Comparison of ENCODE assay signal across 10 cellular contexts in genomic region chr1:248821101-248821500, GRCh38. TPM values are rescaled to one million over a fixed set of nuclear protein-coding genes. Genes with fewer than 3 reads are reported as not detected.
DNase-seq lines count a peak whose midpoint lies in the region; ATAC-seq and TF ChIP-seq lines count a peak whose summit lies in the region.
"Had no signal": no experiment of that assay in that cellular context is flagged by ENCODE, and none has a peak within 500 bp of the region (broad histone marks: within the 10 kb centered on the region; RNA-seq: fewer than 3 reads in every experiment).

No MANE protein-coding gene starts in this region.

- peak overlapping the region; percentile 17 to 92; a peak in 3 of 4 replicates for H3K27ac ChIP-seq in SK-N-SH (ENCODE audit: low read depth in 2 of 2, low read length in 1 of 2)
- H3K27ac ChIP-seq in smooth muscle cell (ENCODE audit: low read depth), result peak overlapping the region; percentile 52

- ATAC-seq in HG02970 (IDR thresholded peaks at IDR 0.05; ENCODE audit: low FRiP score, unreplicated experiment), result no peak
- ATAC-seq in GM18502 (IDR thresholded peaks at IDR 0.05; ENCODE audit: poor library complexity, unreplicated experiment), result no peak

- H3K4me3 ChIP-seq in SK-N-SH (ENCODE audit: low read depth in 2 of 2, low read length in 1 of 2) (peak overlapping the region in 1 of 2 experiments; percentile 22; a peak in 1 of 4 replicates), smooth muscle cell (no peak overlapping the region)
- H3K4me3 ChIP-seq: tibial nerve had no signal

- H2AFZ ChIP-seq in SK-N-SH (ENCODE audit: low read depth) (no peak overlapping the region), smooth muscle cell (ENCODE audit: low read depth) (no peak overlapping the region)

- WGBS in SK-N-SH (ENCODE audit: low lambda C conversion rate), result 18% methylated on average over 2 of the region's 3 CpGs
- WGBS in smooth muscle cell (ENCODE audit: low lambda C conversion rate), result 53% methylated on average over 3 of the region's 3 CpGs

- H3K4me2 ChIP-seq in SK-N-SH (peak overlapping the region; percentile 81), smooth muscle cell (peak overlapping the region; percentile 47)

- H4K20me1 ChIP-seq in SK-N-SH (ENCODE audit: insufficient read depth) (peaks cover 6% of the 10 kb centered on the region; the same call in 1 of the 2 replicates), smooth muscle cell (ENCODE audit: low read depth) (peaks cover 73% of the 10 kb centered on the region)

- peak; percentile 3 for DNase-seq in activated CD4-positive, alpha-beta T cell treated with anti-CD3 and anti-CD28 coated beads for 1 hour
- DNase-seq in activated CD4-positive, alpha-beta T cell treated with anti-CD3 and anti-CD28 coated beads for 4 hours, result no peak
- DNase-seq in SK-N-SH (peak; percentile 13), fibroblast of peridontal ligament (ENCODE audit: extremely low read depth) (peak; percentile 58), smooth muscle cell (lab: John Stamatoyannopoulos, UW; ENCODE audit: unreplicated experiment) (no peak), Kasumi-1 (lab: John Stamatoyannopoulos, UW) (no peak)
- DNase-seq: activated naive CD4-positive, alpha-beta T cell treated with Interleukin-2 at 50 U/mL for 16 hours had no signal

- H3K79me2 ChIP-seq in SK-N-SH (ENCODE audit: insufficient read depth) (peaks cover 81% of the 10 kb centered on the region), smooth muscle cell (ENCODE audit: low read depth) (peaks cover 63% of the 10 kb centered on the region)

- H3K9ac ChIP-seq in SK-N-SH (peak overlapping the region; percentile 64), smooth muscle cell (ENCODE audit: low read depth) (no peak overlapping the region)

- peaks cover 14 to 36% of the 10 kb centered on the region in 2 experiments for H3K36me3 ChIP-seq in SK-N-SH (replicated peaks in 1 of 2; ENCODE audit: control insufficient read depth in 1 of 2, insufficient read depth in 2 of 2, low read length in 1 of 2)
- no peaks in the 10 kb centered on the region for H3K36me3 ChIP-seq in smooth muscle cell (ENCODE audit: low read depth)

- H3K9me3 ChIP-seq in SK-N-SH, result no peaks in the 10 kb centered on the region
- H3K9me3 ChIP-seq in smooth muscle cell (replicated peaks; ENCODE audit: low read depth), result no peaks in the 10 kb centered on the region
- H3K9me3 ChIP-seq: tibial nerve had no signal

- H3K27me3 ChIP-seq in SK-N-SH (ENCODE audit: insufficient read depth), result no peaks in the 10 kb centered on the region
- H3K27me3 ChIP-seq in smooth muscle cell (ENCODE audit: low read depth), result no peaks in the 10 kb centered on the region
- H3K27me3 ChIP-seq: tibial nerve had no signal

- TF ChIP-seq CTCF in SK-N-SH (IDR thresholded peaks at IDR 0.05), result no peak
- TF ChIP-seq CTCF in smooth muscle cell (IDR thresholded peaks at IDR 0.05; ENCODE audit: borderline replicate concordance, insufficient read depth, poor library complexity, severe bottlenecking), result no peak

- POLR2A ChIA-PET in SK-N-SH (lab: Yijun Ruan, JAX), result no interaction called here

- CTCF ChIA-PET in SK-N-SH (lab: Yijun Ruan, JAX), result interaction anchor here (1.6 to 5.0 kb wide), 2 partner anchors 14 to 17 kb away, joined by 3 to 24 read pairs; partner anchors contain the start of gene ZNF672

- H3K4me1 ChIP-seq in SK-N-SH (ENCODE audit: control insufficient read depth in 1 of 2, insufficient read depth in 2 of 2, low read depth in 1 of 2, low read length in 1 of 2) (peaks cover 33 to 41% of the 10 kb centered on the region in 2 experiments), smooth muscle cell (ENCODE audit: low read depth) (peaks cover 14% of the 10 kb centered on the region)

- peaks cover 29% of the 10 kb centered on the region for H3F3A ChIP-seq in SK-N-SH (replicated peaks; ENCODE audit: insufficient read depth)
- H3F3A ChIP-seq in smooth muscle cell (ENCODE audit: low read depth), result no peaks in the 10 kb centered on the region

- TF ChIP-seq EP300 in SK-N-SH (IDR thresholded peaks at IDR 0.05; ENCODE audit: borderline replicate concordance in 1 of 2, low read depth in 1 of 2, low read length in 1 of 2), result peak in 1 of 2 experiments; percentile 88; a peak in 1 of 4 replicates

- no peak for TF ChIP-seq RAD21 in SK-N-SH (IDR thresholded peaks at IDR 0.05; ENCODE audit: low read length)

- no peaks in the 10 kb centered on the region for H3K9me2 ChIP-seq in SK-N-SH

TF ChIP-seq in SK-N-SH, 30 proteins besides CTCF, POLR2A, EP300 and RAD21 (continues in another document):
- no peak for TF ChIP-seq TAF1 (IDR thresholded peaks at IDR 0.05; ENCODE audit: borderline replicate concordance, low read depth, low read length)
- no peak for TF ChIP-seq POLR2AphosphoS5 (IDR thresholded peaks at IDR 0.05; ENCODE audit: low read depth, low read length)
- no peak for TF ChIP-seq YY1 (IDR thresholded peaks at IDR 0.05; ENCODE audit: low read depth)
- TF ChIP-seq ELF1 (IDR thresholded peaks at IDR 0.05), result no peak
- peak; percentile 83 for TF ChIP-seq JUND (IDR thresholded peaks at IDR 0.05)
- TF ChIP-seq NFIC (IDR thresholded peaks at IDR 0.05; ENCODE audit: borderline replicate concordance), result peak; percentile 77
- no peak for TF ChIP-seq USF1 (IDR thresholded peaks at IDR 0.05; ENCODE audit: borderline replicate concordance, low read depth)
- TF ChIP-seq, protein P1, sequence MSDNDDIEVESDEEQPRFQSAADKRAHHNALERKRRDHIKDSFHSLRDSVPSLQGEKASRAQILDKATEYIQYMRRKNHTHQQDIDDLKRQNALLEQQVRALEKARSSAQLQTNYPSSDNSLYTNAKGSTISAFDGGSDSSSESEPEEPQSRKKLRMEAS (IDR thresholded peaks at IDR 0.05; ENCODE audit: low read depth), result peak; percentile 66
- peak; percentile 98 for TF ChIP-seq TEAD4 (IDR thresholded peaks at IDR 0.05; ENCODE audit: borderline replicate concordance, insufficient read depth)
- TF ChIP-seq, protein P2, sequence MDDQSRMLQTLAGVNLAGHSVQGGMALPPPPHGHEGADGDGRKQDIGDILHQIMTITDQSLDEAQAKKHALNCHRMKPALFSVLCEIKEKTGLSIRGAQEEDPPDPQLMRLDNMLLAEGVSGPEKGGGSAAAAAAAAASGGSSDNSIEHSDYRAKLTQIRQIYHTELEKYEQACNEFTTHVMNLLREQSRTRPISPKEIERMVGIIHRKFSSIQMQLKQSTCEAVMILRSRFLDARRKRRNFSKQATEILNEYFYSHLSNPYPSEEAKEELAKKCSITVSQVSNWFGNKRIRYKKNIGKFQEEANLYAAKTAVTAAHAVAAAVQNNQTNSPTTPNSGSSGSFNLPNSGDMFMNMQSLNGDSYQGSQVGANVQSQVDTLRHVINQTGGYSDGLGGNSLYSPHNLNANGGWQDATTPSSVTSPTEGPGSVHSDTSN (IDR thresholded peaks at IDR 0.05), result peak; percentile 80
- no peak for TF ChIP-seq GATA2 (CRISPR knock-in tag; IDR thresholded peaks at IDR 0.05)
- no peak for TF ChIP-seq GABPA (IDR thresholded peaks at IDR 0.05; ENCODE audit: low read depth)
- TF ChIP-seq EZH2phosphoT487 (IDR thresholded peaks at IDR 0.05; ENCODE audit: borderline replicate concordance, low read depth), result no peak
- TF ChIP-seq TCF12 (IDR thresholded peaks at IDR 0.05), result peak; percentile 88
- TF ChIP-seq, protein P3, sequence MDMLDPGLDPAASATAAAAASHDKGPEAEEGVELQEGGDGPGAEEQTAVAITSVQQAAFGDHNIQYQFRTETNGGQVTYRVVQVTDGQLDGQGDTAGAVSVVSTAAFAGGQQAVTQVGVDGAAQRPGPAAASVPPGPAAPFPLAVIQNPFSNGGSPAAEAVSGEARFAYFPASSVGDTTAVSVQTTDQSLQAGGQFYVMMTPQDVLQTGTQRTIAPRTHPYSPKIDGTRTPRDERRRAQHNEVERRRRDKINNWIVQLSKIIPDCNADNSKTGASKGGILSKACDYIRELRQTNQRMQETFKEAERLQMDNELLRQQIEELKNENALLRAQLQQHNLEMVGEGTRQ (IDR thresholded peaks at IDR 0.05; ENCODE audit: borderline replicate concordance, low read depth, low read length), result no peak
- no peak for TF ChIP-seq FOXJ3 (CRISPR knock-in tag; IDR thresholded peaks at IDR 0.05)
- TF ChIP-seq MXI1 (IDR thresholded peaks at IDR 0.05; ENCODE audit: low read depth, low read length), result no peak
- TF ChIP-seq MEF2A (IDR thresholded peaks at IDR 0.05; ENCODE audit: borderline replicate concordance, low read depth), result no peak
- no peak for TF ChIP-seq CHD2 (IDR thresholded peaks at IDR 0.05; ENCODE audit: low read length, partially characterized antibody)
- TF ChIP-seq FOXM1 (IDR thresholded peaks at IDR 0.05; ENCODE audit: low read depth), result 0 out of 2 replicates have a peak, but pooled peaks have one; percentile 52
- TF ChIP-seq FOSL2 (IDR thresholded peaks at IDR 0.05; ENCODE audit: borderline replicate concordance, low read depth), result peak; percentile 92; the same call in 1 of the 2 replicates
- peak; percentile 71; the same call in 1 of the 2 replicates for TF ChIP-seq SIN3A (IDR thresholded peaks at IDR 0.05; ENCODE audit: borderline replicate concordance, low read depth, low read length)
- TF ChIP-seq RXRA (IDR thresholded peaks at IDR 0.05; ENCODE audit: borderline replicate concordance, low read depth), result peak; percentile 88; the same call in 1 of the 2 replicates

RNA-seq across cellular contexts. Expression of gene SH3BP5L, which starts 4.6 kb away (rescaled TPM):
- 32.1 and 37.3 TPM in 2 replicates for polyA plus RNA-seq in SK-N-SH (2012; rRNA removed)
- 16.7 and 25.0 TPM in 2 replicates for polyA plus RNA-seq in SK-N-SH (2012; cell fraction: cytosol; rRNA removed)
- polyA plus RNA-seq in SK-N-SH (2012; cell fraction: nucleus; rRNA removed), result 57.5 and 58.1 TPM in 2 replicates
- total RNA-seq in smooth muscle cell, result 14.7 and 18.6 TPM in 2 replicates
- polyA plus RNA-seq in smooth muscle cell, result 5.5 and 7.4 TPM in 2 replicates

RNA-seq across cellular contexts. Expression of gene ZNF672, which starts 16.9 kb away (rescaled TPM):
- polyA plus RNA-seq in SK-N-SH (2012; rRNA removed) (14.2 and 16.0 TPM in 2 replicates), smooth muscle cell (20.1 and 25.8 TPM in 2 replicates)
- 9.0 and 12.7 TPM in 2 replicates for polyA plus RNA-seq in SK-N-SH (2012; cell fraction: cytosol; rRNA removed)
- 24.5 and 34.1 TPM in 2 replicates for polyA plus RNA-seq in SK-N-SH (2012; cell fraction: nucleus; rRNA removed)
- total RNA-seq in smooth muscle cell, result 22.6 and 28.7 TPM in 2 replicates

RNA-seq across cellular contexts. Expression of gene ZNF692, which starts 37.8 kb away (rescaled TPM):
- polyA plus RNA-seq in SK-N-SH (2012; rRNA removed) (47.0 and 62.9 TPM in 2 replicates), smooth muscle cell (25.9 and 40.5 TPM in 2 replicates)
- polyA plus RNA-seq in SK-N-SH (2012; cell fraction: cytosol; rRNA removed), result 8.9 and 14.8 TPM in 2 replicates
- 466 and 588 TPM in 2 replicates for polyA plus RNA-seq in SK-N-SH (2012; cell fraction: nucleus; rRNA removed)
- 10.4 and 24.8 TPM in 2 replicates for total RNA-seq in smooth muscle cell

Comparison
In these comparisons a context has a peak if more than half of its experiments do, and no peak if none do; other contexts are left out.
1. DNase-seq: peak in activated CD4-positive, alpha-beta T cell treated with anti-CD3 and anti-CD28 coated beads for 1 hour (single experiment), SK-N-SH (single experiment) and fibroblast of peridontal ligament (single experiment); none in activated CD4-positive, alpha-beta T cell treated with anti-CD3 and anti-CD28 coated beads for 4 hours (0 of 2), smooth muscle cell (single experiment) and Kasumi-1 (0 of 2).